ENCODE assay signal across 10 cellular contexts in genomic region chrX:135625995-135626394, GRCh38.
DNase-seq lines count a peak whose midpoint lies in the region; TF ChIP-seq lines count a peak whose summit lies in the region.
"Had no signal": no experiment of that assay in that cellular context is flagged by ENCODE, and none has a peak within 500 bp of the region (broad histone marks: within the 10 kb centered on the region; RNA-seq: fewer than 3 reads in every experiment).

No MANE protein-coding gene starts in this region.

- peak; percentile 22 for DNase-seq in NCI-H1694 treated with DMSO at 0.1 percent for 48 hours (lab: John Stamatoyannopoulos, UW)
- DNase-seq in NCI-H1694 (lab: John Stamatoyannopoulos, UW): no peak
- peak; percentile 20 for DNase-seq in M059J (ENCODE audit: low read depth)
- DNase-seq in cardiac fibroblast (ENCODE audit: low read depth in 2 of 2): peak; percentile 5 to 24
- peak; percentile 17 for DNase-seq in neural progenitor cell (ENCODE audit: low spot score)
- no peak for DNase-seq in activated T-helper 2 cell treated with anti-CD3 and anti-CD28 coated beads, Interferon-gamma antibody, Interleukin-2, Interleukin-4, amounts not matched to agents 10 μg/mL and 5 μg/mL and 100 μg/mL, durations not matched to agents 14 hours and 24 hours and 36 hours (ENCODE audit: low spot score)
- no peak for DNase-seq in COLO668 (lab: John Stamatoyannopoulos, UW; ENCODE audit: unreplicated experiment)
- no peak for DNase-seq in HCEC 1CT
- DNase-seq: NCI-H510A treated with DMSO at 0.1 percent for 48 hours, T-helper 9 cell had no signal

- TF ChIP-seq CTCF in cardiac fibroblast (IDR thresholded peaks at IDR 0.05; ENCODE audit: low read depth, low read length) (no peak), neural progenitor cell (IDR thresholded peaks at IDR 0.05) (peak; percentile 35)

- H3K9me3 ChIP-seq in neural progenitor cell (ENCODE audit: low read depth): no peaks in the 10 kb centered on the region

- H3K27me3 Mint-ChIP-seq in neural progenitor cell (ENCODE audit: insufficient read depth, low read depth): peaks cover 5% of the 10 kb centered on the region
- peaks cover 2% of the 10 kb centered on the region for H3K27me3 Mint-ChIP-seq in activated T-helper 2 cell treated with anti-CD3 and anti-CD28 coated beads, Interferon-gamma antibody, Interleukin-2, Interleukin-4, amounts not matched to agents 10 μg/mL and 5 μg/mL and 100 μg/mL, durations not matched to agents 14 hours and 24 hours and 36 hours (ENCODE audit: low read depth)

- H3K4me3 ChIP-seq in cardiac fibroblast (replicated peaks in 1 of 2; ENCODE audit: low read depth in 2 of 2, low read length in 2 of 2) (no peak overlapping the region), neural progenitor cell (no peak overlapping the region)

- no peak overlapping the region for H2AFZ ChIP-seq in neural progenitor cell (replicated peaks)

- no peak overlapping the region for H3K4me3 Mint-ChIP-seq in neural progenitor cell
- no peak overlapping the region for H3K4me3 Mint-ChIP-seq in activated T-helper 2 cell treated with anti-CD3 and anti-CD28 coated beads, Interferon-gamma antibody, Interleukin-2, Interleukin-4, amounts not matched to agents 10 μg/mL and 5 μg/mL and 100 μg/mL, durations not matched to agents 14 hours and 24 hours and 36 hours (ENCODE audit: low read depth)

- no peaks in the 10 kb centered on the region for H3F3A ChIP-seq in neural progenitor cell (ENCODE audit: low read depth)

- H3K9me3 Mint-ChIP-seq in neural progenitor cell: peaks cover 2% of the 10 kb centered on the region
- H3K9me3 Mint-ChIP-seq in activated T-helper 2 cell treated with anti-CD3 and anti-CD28 coated beads, Interferon-gamma antibody, Interleukin-2, Interleukin-4, amounts not matched to agents 10 μg/mL and 5 μg/mL and 100 μg/mL, durations not matched to agents 14 hours and 24 hours and 36 hours: no peaks in the 10 kb centered on the region

- intact Hi-C loops in activated T-helper 2 cell treated with anti-CD3 and anti-CD28 coated beads, Interferon-gamma antibody, Interleukin-2, Interleukin-4, amounts not matched to agents 10 μg/mL and 5 μg/mL and 100 μg/mL, durations not matched to agents 14 hours and 24 hours and 36 hours (cut with micrococcal nuclease): no loop called here

- H3K36me3 ChIP-seq in neural progenitor cell: no peaks in the 10 kb centered on the region

- H3K79me2 ChIP-seq in neural progenitor cell (ENCODE audit: low read depth): no peaks in the 10 kb centered on the region

- H3K27ac ChIP-seq in neural progenitor cell: no peak overlapping the region

- H3K9ac ChIP-seq in neural progenitor cell: no peak overlapping the region

- H3K4me1 Mint-ChIP-seq in neural progenitor cell: no peaks in the 10 kb centered on the region
- H3K4me1 Mint-ChIP-seq in activated T-helper 2 cell treated with anti-CD3 and anti-CD28 coated beads, Interferon-gamma antibody, Interleukin-2, Interleukin-4, amounts not matched to agents 10 μg/mL and 5 μg/mL and 100 μg/mL, durations not matched to agents 14 hours and 24 hours and 36 hours (ENCODE audit: low read depth): no peaks in the 10 kb centered on the region

- no peaks in the 10 kb centered on the region for H4K20me1 ChIP-seq in neural progenitor cell (ENCODE audit: low read depth)

- H3K27me3 ChIP-seq in neural progenitor cell: no peaks in the 10 kb centered on the region

- H3K27ac Mint-ChIP-seq in neural progenitor cell: no peak overlapping the region
- no peak overlapping the region for H3K27ac Mint-ChIP-seq in activated T-helper 2 cell treated with anti-CD3 and anti-CD28 coated beads, Interferon-gamma antibody, Interleukin-2, Interleukin-4, amounts not matched to agents 10 μg/mL and 5 μg/mL and 100 μg/mL, durations not matched to agents 14 hours and 24 hours and 36 hours

- H3K36me3 Mint-ChIP-seq in neural progenitor cell: no peaks in the 10 kb centered on the region
- no peaks in the 10 kb centered on the region for H3K36me3 Mint-ChIP-seq in activated T-helper 2 cell treated with anti-CD3 and anti-CD28 coated beads, Interferon-gamma antibody, Interleukin-2, Interleukin-4, amounts not matched to agents 10 μg/mL and 5 μg/mL and 100 μg/mL, durations not matched to agents 14 hours and 24 hours and 36 hours (ENCODE audit: low read depth)

- H3K4me2 ChIP-seq in neural progenitor cell: no peak overlapping the region

- H3K4me1 ChIP-seq in neural progenitor cell: no peaks in the 10 kb centered on the region

Comparison
In these comparisons a context has a peak if more than half of its experiments do, and no peak if none do; other contexts are left out.
1. DNase-seq: peak in NCI-H1694 treated with DMSO at 0.1 percent for 48 hours (single experiment), M059J (single experiment), cardiac fibroblast (2 of 2) and neural progenitor cell (single experiment); none in NCI-H1694 (single experiment), activated T-helper 2 cell treated with anti-CD3 and anti-CD28 coated beads, Interferon-gamma antibody, Interleukin-2, Interleukin-4, amounts not matched to agents 10 μg/mL and 5 μg/mL and 100 μg/mL, durations not matched to agents 14 hours and 24 hours and 36 hours (single experiment), COLO668 (single experiment) and HCEC 1CT (single experiment).